ENCODE assay signal across 1 cellular context in genomic region chr1:235246022-235246948, GRCh38.
TF ChIP-seq lines count a peak whose summit lies in the region.

No MANE protein-coding gene starts in this region.

TF ChIP-seq in SK-N-SH, 30 proteins besides CTCF, POLR2A, EP300 and RAD21 (continued from another document):
- no peak for TF ChIP-seq REST (IDR thresholded peaks at IDR 0.05; ENCODE audit: low read depth, low read length)
- TF ChIP-seq, protein P1, sequence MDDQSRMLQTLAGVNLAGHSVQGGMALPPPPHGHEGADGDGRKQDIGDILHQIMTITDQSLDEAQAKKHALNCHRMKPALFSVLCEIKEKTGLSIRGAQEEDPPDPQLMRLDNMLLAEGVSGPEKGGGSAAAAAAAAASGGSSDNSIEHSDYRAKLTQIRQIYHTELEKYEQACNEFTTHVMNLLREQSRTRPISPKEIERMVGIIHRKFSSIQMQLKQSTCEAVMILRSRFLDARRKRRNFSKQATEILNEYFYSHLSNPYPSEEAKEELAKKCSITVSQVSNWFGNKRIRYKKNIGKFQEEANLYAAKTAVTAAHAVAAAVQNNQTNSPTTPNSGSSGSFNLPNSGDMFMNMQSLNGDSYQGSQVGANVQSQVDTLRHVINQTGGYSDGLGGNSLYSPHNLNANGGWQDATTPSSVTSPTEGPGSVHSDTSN (IDR thresholded peaks at IDR 0.05): 0 out of 2 replicates have a peak, but pooled peaks have one; percentile 13
- no peak for TF ChIP-seq GATA2 (CRISPR knock-in tag; IDR thresholded peaks at IDR 0.05)
- no peak for TF ChIP-seq NRF1 (IDR thresholded peaks at IDR 0.05; ENCODE audit: low read depth, low read length)
- no peak for TF ChIP-seq YY1 (IDR thresholded peaks at IDR 0.05; ENCODE audit: low read depth)
